1 cellular context compared by ENCODE assay signal in genomic region chr3:184502123-184502667, GRCh38.
A peak's percentile ranks its signal among the peaks of the same experiment; 100 is the strongest.
TF ChIP-seq lines count a peak whose summit lies in the region.

No MANE protein-coding gene starts in this region.

TF ChIP-seq in HEK293, 187 proteins besides CTCF, POLR2A, EP300 and RAD21 (continued from another document):
- TF ChIP-seq ZNF433 (tag by site-specific recombination; IDR thresholded peaks at IDR 0.05; ENCODE audit: low read depth) (no peak), SP2 (tag by site-specific recombination; IDR thresholded peaks at IDR 0.05) (no peak), KLF16 (tag by site-specific recombination; IDR thresholded peaks at IDR 0.05) (no peak), YY2 (tag by site-specific recombination; IDR thresholded peaks at IDR 0.05) (no peak), HOXA7 (CRISPR knock-in tag; IDR thresholded peaks at IDR 0.05; ENCODE audit: borderline replicate concordance) (no peak), ZNF791 (tag by site-specific recombination; IDR thresholded peaks at IDR 0.05) (peak; percentile 95), ZNF558 (tag by site-specific recombination; IDR thresholded peaks at IDR 0.05) (peak; percentile 95), ZNF184 (tag by site-specific recombination; IDR thresholded peaks at IDR 0.05) (no peak), ZNF10 (tag by site-specific recombination; IDR thresholded peaks at IDR 0.05) (no peak)
